Comparison of ENCODE assay signal across 8 cellular contexts in genomic region chr1:94045465-94046056, GRCh38.
A peak's percentile ranks its signal among the peaks of the same experiment; 100 is the strongest.
DNase-seq lines count a peak whose midpoint lies in the region; ATAC-seq, FAIRE-seq and TF ChIP-seq lines count a peak whose summit lies in the region.

No MANE protein-coding gene starts in this region.

- H3K27me3 ChIP-seq in A673 (replicated peaks; ENCODE audit: insufficient read depth, low read depth, low read length, poor library complexity): no peaks in the 10 kb centered on the region

- WGBS in mesodermal cell (ENCODE audit: insufficient coverage in 2 of 2), 2 experiments: 19 to 23% methylated on average over 16 to 20 of the region's 22 CpGs

- H3K4me3 Mint-ChIP-seq in activated CD4-positive, alpha-beta memory T cell treated with anti-CD3 and anti-CD28 coated beads for 36 hours: peak overlapping the region; percentile 41
- H3K4me3 Mint-ChIP-seq in stimulated activated naive CD8-positive, alpha-beta T cell treated with anti-CD3 and anti-CD28 coated beads, Interleukin-15, Interleukin-2, amounts not matched to agents 100 ng/mL and 50 ng/mL, for 24 hours: peak overlapping the region; percentile 43

- intact Hi-C loops in A673 (cut with micrococcal nuclease; ENCODE audit: unreplicated experiment): loop anchor here (1.0 to 5.0 kb wide), 4 partner anchors 192 to 762 kb away; partner anchors contain the start of gene ARHGAP29
- intact Hi-C loops in activated CD4-positive, alpha-beta memory T cell treated with anti-CD3 and anti-CD28 coated beads for 36 hours (cut with micrococcal nuclease): loop anchor here (1.0 kb wide), 1 partner anchor 418 kb away; no protein-coding TSS in a partner anchor

- H3K27ac ChIP-seq in A673 (ENCODE audit: low read depth, low read length, poor library complexity, severe bottlenecking) (no peak overlapping the region), mesodermal cell (ENCODE audit: low read depth, low read length, severe bottlenecking) (peak overlapping the region; percentile 92)

- POLR2A ChIA-PET in A673 (lab: Charles Lee; ENCODE audit: low non-redundant PET): no interaction called here
- POLR2A ChIA-PET in activated CD4-positive, alpha-beta memory T cell treated with anti-CD3 and anti-CD28 coated beads for 36 hours (lab: Charles Lee): no interaction called here

- no peak for ATAC-seq in GM18505 (IDR thresholded peaks at IDR 0.05; ENCODE audit: unreplicated experiment)

- H3K4me1 Mint-ChIP-seq in activated CD4-positive, alpha-beta memory T cell treated with anti-CD3 and anti-CD28 coated beads for 36 hours (ENCODE audit: low read depth): peaks cover 6% of the 10 kb centered on the region
- no peaks in the 10 kb centered on the region for H3K4me1 Mint-ChIP-seq in stimulated activated naive CD8-positive, alpha-beta T cell treated with anti-CD3 and anti-CD28 coated beads, Interleukin-15, Interleukin-2, amounts not matched to agents 100 ng/mL and 50 ng/mL, for 24 hours (ENCODE audit: low read depth)

- TF ChIP-seq POLR2A in GM12892 (IDR thresholded peaks at IDR 0.05; ENCODE audit: low read depth, low read length): no peak
- no peak for TF ChIP-seq POLR2A in erythroblast (IDR thresholded peaks at IDR 0.05; ENCODE audit: low read length)
- no peak for TF ChIP-seq POLR2A in GM18505 (IDR thresholded peaks at IDR 0.05; ENCODE audit: borderline replicate concordance, extremely low read depth, insufficient read depth, insufficient read length)

- DNase-seq in A673 (ENCODE audit: low spot score) (peak; percentile 96), GM12892 (ENCODE audit: insufficient read length) (no peak), NCI-H146 treated with DMSO at 0.1 percent for 48 hours (lab: John Stamatoyannopoulos, UW; ENCODE audit: unreplicated experiment) (peak; percentile 22), erythroblast (lab: John Stamatoyannopoulos, UW) (peak; percentile 66 to 67)
- DNase-seq in activated CD4-positive, alpha-beta memory T cell treated with anti-CD3 and anti-CD28 coated beads for 36 hours: peak; percentile 50

- H3K4me1 ChIP-seq in A673 (ENCODE audit: insufficient read depth, low read length, poor library complexity, severe bottlenecking) (peaks cover 17% of the 10 kb centered on the region), mesodermal cell (ENCODE audit: control insufficient read depth, insufficient read depth, low read length, poor library complexity, severe bottlenecking) (peaks cover 29% of the 10 kb centered on the region)

- CTCF ChIA-PET in A673 (lab: Charles Lee): interaction anchor here (0.6 to 5.4 kb wide), 4 partner anchors 284 to 1188 kb away, joined by 3 to 74 read pairs (median 6); partner anchors contain the start of gene RWDD3
- CTCF ChIA-PET in activated CD4-positive, alpha-beta memory T cell treated with anti-CD3 and anti-CD28 coated beads for 36 hours (lab: Charles Lee): interaction anchor here (0.6 to 2.3 kb wide), 15 partner anchors 10 to 759 kb away, joined by 3 to 19 read pairs (median 4); no protein-coding TSS in a partner anchor

- H3K9me3 ChIP-seq in A673 (ENCODE audit: low read depth, low read length, poor library complexity, severe bottlenecking) (no peaks in the 10 kb centered on the region), mesodermal cell (ENCODE audit: control insufficient read depth, low read length) (no peaks in the 10 kb centered on the region)

- peaks cover 13% of the 10 kb centered on the region for H3K27me3 Mint-ChIP-seq in activated CD4-positive, alpha-beta memory T cell treated with anti-CD3 and anti-CD28 coated beads for 36 hours
- H3K27me3 Mint-ChIP-seq in stimulated activated naive CD8-positive, alpha-beta T cell treated with anti-CD3 and anti-CD28 coated beads, Interleukin-15, Interleukin-2, amounts not matched to agents 100 ng/mL and 50 ng/mL, for 24 hours: peaks cover 4% of the 10 kb centered on the region

- H3K4me3 ChIP-seq in A673 (ENCODE audit: low read depth, low read length, poor library complexity, severe bottlenecking) (peak overlapping the region; percentile 13), mesodermal cell (ENCODE audit: extremely low read depth, insufficient read depth, low read length, poor library complexity, severe bottlenecking) (no peak overlapping the region)

- no peaks in the 10 kb centered on the region for H3K36me3 Mint-ChIP-seq in activated CD4-positive, alpha-beta memory T cell treated with anti-CD3 and anti-CD28 coated beads for 36 hours
- no peaks in the 10 kb centered on the region for H3K36me3 Mint-ChIP-seq in stimulated activated naive CD8-positive, alpha-beta T cell treated with anti-CD3 and anti-CD28 coated beads, Interleukin-15, Interleukin-2, amounts not matched to agents 100 ng/mL and 50 ng/mL, for 24 hours (ENCODE audit: low read depth)

- no peaks in the 10 kb centered on the region for H3K9me3 Mint-ChIP-seq in activated CD4-positive, alpha-beta memory T cell treated with anti-CD3 and anti-CD28 coated beads for 36 hours
- H3K9me3 Mint-ChIP-seq in stimulated activated naive CD8-positive, alpha-beta T cell treated with anti-CD3 and anti-CD28 coated beads, Interleukin-15, Interleukin-2, amounts not matched to agents 100 ng/mL and 50 ng/mL, for 24 hours: no peaks in the 10 kb centered on the region

- BruUV-seq in A673 (replicated peaks; lab: Mats Ljungman, UMichigan): no TSS peak

- TF ChIP-seq CTCF in A673 (conservative IDR thresholded peaks at IDR 0.05; ENCODE audit: low read depth, low read length): peak; percentile 87

- peak; percentile 56 for FAIRE-seq in GM12892 (lab: Jason Lieb, UNC)

- no peak overlapping the region for H3K27ac Mint-ChIP-seq in activated CD4-positive, alpha-beta memory T cell treated with anti-CD3 and anti-CD28 coated beads for 36 hours
- no peak overlapping the region for H3K27ac Mint-ChIP-seq in stimulated activated naive CD8-positive, alpha-beta T cell treated with anti-CD3 and anti-CD28 coated beads, Interleukin-15, Interleukin-2, amounts not matched to agents 100 ng/mL and 50 ng/mL, for 24 hours

- H3K36me3 ChIP-seq in A673 (ENCODE audit: insufficient read depth, low read length, poor library complexity, severe bottlenecking) (no peaks in the 10 kb centered on the region), mesodermal cell (ENCODE audit: control insufficient read depth, insufficient read depth, low read length) (no peaks in the 10 kb centered on the region)
